In genomic region chr16:80654094-80654862, GRCh38 we compare ENCODE assay signal across 27 cellular contexts.
"Had no signal": no experiment of that assay in that cellular context is flagged by ENCODE, and none has a peak within 500 bp of the region (broad histone marks: within the 10 kb centered on the region; RNA-seq: fewer than 3 reads in every experiment).

No MANE protein-coding gene starts in this region.

- H3K4me1 ChIP-seq: adrenal gland, Peyer's patch, SJSA1 had no signal

- ATAC-seq: activated CD4-positive, alpha-beta T cell treated with anti-CD3 and anti-CD28 coated beads for 36 hours; activated T-cell treated with anti-CD3 and anti-CD28 coated beads, Interleukin-2, amount 50 U/mL, for 72 hours; SK-N-SH treated with all-trans-retinoic acid at 6 μM for 48 hours had no signal

- H3K9me3 ChIP-seq: MG63, Peyer's patch had no signal

- H3K27ac Mint-ChIP-seq: activated CD4-positive, alpha-beta memory T cell treated with anti-CD3 and anti-CD28 coated beads, Interleukin-2, amount 10 ng/mL, durations not matched to agents 7 days and 5 days; activated CD4-positive, alpha-beta T cell treated with anti-CD3 and anti-CD28 coated beads for 36 hours had no signal

- H3K4me3 Mint-ChIP-seq: activated CD4-positive, alpha-beta memory T cell treated with anti-CD3 and anti-CD28 coated beads, Interleukin-2, amount 10 ng/mL, durations not matched to agents 7 days and 5 days; activated CD4-positive, alpha-beta T cell treated with anti-CD3 and anti-CD28 coated beads for 36 hours; activated naive CD8-positive, alpha-beta T cell treated with anti-CD3 and anti-CD28 coated beads, Interleukin-2, amount 10 ng/mL, durations not matched to agents 7 days and 5 days had no signal

- H3K4me3 ChIP-seq: adrenal gland, MG63, Peyer's patch, SJSA1 had no signal

- H3K36me3 ChIP-seq: adrenal gland, MG63, Peyer's patch, SJSA1, WERI-Rb-1 had no signal

- FAIRE-seq: TTC549 had no signal

- DNase-seq: activated CD4-positive, alpha-beta memory T cell treated with anti-CD3 and anti-CD28 coated beads, Interleukin-2, amount 10 ng/mL, durations not matched to agents 7 days and 5 days; activated CD4-positive, alpha-beta T cell treated with anti-CD3 and anti-CD28 coated beads for 36 hours; activated CD4-positive, alpha-beta T cell treated with anti-CD3 and anti-CD28 coated beads, Interleukin-2, amount 50 U/mL, for 1 hour; activated CD8-positive, alpha-beta memory T cell treated with anti-CD3 and anti-CD28 coated beads, Interleukin-2, amount 50 U/mL, for 4 hours; activated gamma-delta T cell treated with Interleukin-2 at 50 U/mL for 16 hours; activated naive CD4-positive, alpha-beta T cell treated with anti-CD3 and anti-CD28 coated beads, Interleukin-2, amount 50 U/mL, for 16 hours; activated naive CD8-positive, alpha-beta T cell treated with anti-CD3 and anti-CD28 coated beads, Interleukin-2, amount 10 ng/mL, durations not matched to agents 7 days and 5 days; activated T-cell treated with anti-CD3 and anti-CD28 coated beads, Interleukin-2, amount 50 U/mL, for 72 hours; adrenal gland; anterior cingulate cortex; MG63; MV-4-11; NCI-H1092 treated with DMSO at 0.1 percent for 48 hours; NCI-H1417 treated with DMSO at 0.1 percent for 48 hours; NCI-H1694; NCI-H2029; NCI-H2107; NCI-H446; NCI-H524; Peyer's patch; Right ventricle myocardium superior; SW 1271; WERI-Rb-1 had no signal

- H3K27me3 ChIP-seq: adrenal gland, MG63, Peyer's patch, SJSA1 had no signal

- H3K27ac ChIP-seq: adrenal gland, Peyer's patch, RWPE1, SJSA1, WERI-Rb-1 had no signal

- H3K27me3 Mint-ChIP-seq: activated CD4-positive, alpha-beta memory T cell treated with anti-CD3 and anti-CD28 coated beads, Interleukin-2, amount 10 ng/mL, durations not matched to agents 7 days and 5 days; activated CD4-positive, alpha-beta T cell treated with anti-CD3 and anti-CD28 coated beads for 36 hours had no signal
